27 cellular contexts compared by ENCODE assay signal in the genomic region with DNA sequence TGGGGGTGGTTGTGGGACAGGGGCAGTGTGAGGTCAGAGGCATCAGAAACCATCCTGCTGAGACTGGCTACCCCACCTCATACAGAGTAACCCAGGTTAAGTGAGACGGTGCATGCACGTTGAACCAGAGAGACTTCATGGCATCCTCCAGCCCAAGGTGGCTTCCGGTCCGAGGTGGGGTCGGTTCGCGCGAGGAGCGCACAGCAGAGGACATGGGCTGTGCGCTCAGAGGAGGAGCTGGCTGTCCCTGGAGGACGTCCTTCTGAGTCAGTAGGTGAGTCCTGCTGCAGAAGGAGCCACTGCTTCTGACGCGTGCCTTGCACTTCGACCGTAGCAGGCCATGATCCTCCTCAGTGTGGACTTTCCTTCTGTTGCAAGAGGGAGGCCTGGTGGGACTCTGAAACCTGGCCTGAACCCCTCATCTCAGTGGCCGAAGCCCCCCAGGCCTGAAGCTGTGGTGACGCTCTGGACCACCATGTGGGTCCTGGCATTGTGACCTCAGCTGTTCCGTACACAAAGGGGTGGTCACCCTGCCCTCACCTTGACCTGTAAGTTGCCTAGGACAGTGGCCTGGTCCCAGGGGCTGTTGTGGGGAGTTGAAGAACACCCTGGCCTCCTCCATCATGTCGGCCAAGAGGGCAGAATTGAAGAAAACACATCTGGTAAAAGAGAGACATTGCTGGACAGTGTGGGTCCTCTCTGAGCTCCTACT. TPM values are rescaled to one million over a fixed set of nuclear protein-coding genes. Genes with fewer than 3 reads are reported as not detected.
"Had no signal": no experiment of that assay in that cellular context is flagged by ENCODE, and none has a peak within 500 bp of the region (broad histone marks: within the 10 kb centered on the region; RNA-seq: fewer than 3 reads in every experiment).

TSS of gene TEX35 (plus strand) at position 544 of the 712 bp plus-strand sequence. CDS start at position 624, 80 bp downstream.

- H3K36me3 ChIP-seq: tibial artery had no signal

- H3K27ac ChIP-seq: body of pancreas, foreskin keratinocyte, tibial artery had no signal

- H3K27me3 ChIP-seq: body of pancreas, foreskin keratinocyte, tibial artery had no signal

- FAIRE-seq: islet of Langerhans, urothelium cell line had no signal

- H3K4me1 ChIP-seq: body of pancreas, foreskin keratinocyte, tibial artery had no signal

- H3K9me3 ChIP-seq: body of pancreas, tibial artery had no signal

- DNase-seq: activated CD4-positive, alpha-beta T cell treated with anti-CD3 and anti-CD28 coated beads, Interleukin-2, amount 10 ng/mL, durations not matched to agents 7 days and 5 days; activated CD8-positive, alpha-beta T cell treated with anti-CD3 and anti-CD28 coated beads, Interleukin-2, amount 10 ng/mL, durations not matched to agents 7 days and 5 days; activated naive CD4-positive, alpha-beta T cell treated with Interleukin-2 at 50 U/mL for 16 hours; activated naive CD8-positive, alpha-beta T cell treated with anti-CD3 and anti-CD28 coated beads, Interleukin-2, amount 10 ng/mL, durations not matched to agents 7 days and 5 days; activated T-cell treated with anti-CD3 and anti-CD28 coated beads, Interleukin-2, amount 50 U/mL, for 24 hours; body of pancreas; caudate nucleus; foreskin keratinocyte; glutamatergic neuron; hippocampal formation; nephron progenitor cell; stimulated activated CD4-positive, alpha-beta T cell treated with anti-CD3 and anti-CD28 coated beads, Interleukin-12 subunit alpha, Interleukin-12 subunit beta, amount 100 ng/mL, for 4 hours; stimulated activated CD4-positive, alpha-beta T cell treated with anti-CD3 and anti-CD28 coated beads, Interleukin-1b, Interleukin-23, amount 100 ng/mL, for 48 hours; stimulated activated naive CD4-positive, alpha-beta T cell treated with Interleukin-2 at 50 U/mL for 16 hours; T1000; tibial artery had no signal

- ATAC-seq: activated CD4-positive, CD25-positive, alpha-beta regulatory T cell treated with anti-CD3 and anti-CD28 coated beads, Interleukin-2, amount 50 U/mL, for 24 hours; activated CD8-positive, alpha-beta T cell treated with anti-CD3 and anti-CD28 coated beads, Interleukin-2, amount 10 ng/mL, durations not matched to agents 7 days and 5 days; body of pancreas had no signal

- H3K4me3 ChIP-seq: body of pancreas, tibial artery had no signal

RNA-seq across cellular contexts. Expression of gene TEX35, which starts in this region (rescaled TPM):
- total RNA-seq: activated CD4-positive, alpha-beta T cell treated with anti-CD3 and anti-CD28 coated beads, Interleukin-2, amount 10 ng/mL, durations not matched to agents 7 days and 5 days; activated CD8-positive, alpha-beta T cell treated with anti-CD3 and anti-CD28 coated beads, Interleukin-2, amount 10 ng/mL, durations not matched to agents 7 days and 5 days; activated naive CD8-positive, alpha-beta T cell treated with anti-CD3 and anti-CD28 coated beads, Interleukin-2, amount 10 ng/mL, durations not matched to agents 7 days and 5 days; activated T-helper 2 cell treated with anti-CD3 and anti-CD28 coated beads, Interferon-gamma antibody, Interleukin-2, Interleukin-4, amounts not matched to agents 10 μg/mL and 5 μg/mL and 100 μg/mL, durations not matched to agents 14 hours and 24 hours and 36 hours; body of pancreas; dermis microvascular lymphatic vessel endothelial cell; foreskin keratinocyte; left lobe of liver; lung microvascular endothelial cell; mesothelial cell of epicardium; osteocyte; subcutaneous adipose tissue; T-helper 1 cell treated with Interleukin-12 subunit alpha and Interleukin-12 subunit beta and Interleukin-4 antibody, amounts not matched to agents 30 ng/mL and 1 ng/mL, for 36 hours had no signal
- polyA plus RNA-seq: foreskin keratinocyte had no signal
